Comparison of ENCODE assay signal across 22 cellular contexts in genomic region chr4:133537882-133538281, GRCh38.
A peak's percentile ranks its signal among the peaks of the same experiment; 100 is the strongest.
DNase-seq lines count a peak whose midpoint lies in the region; ATAC-seq, FAIRE-seq and TF ChIP-seq lines count a peak whose summit lies in the region.
"Had no signal": no experiment of that assay in that cellular context is flagged by ENCODE, and none has a peak within 500 bp of the region (broad histone marks: within the 10 kb centered on the region; RNA-seq: fewer than 3 reads in every experiment).

No MANE protein-coding gene starts in this region.

- WGBS in neuronal stem cell (ENCODE audit: extremely low coverage in 2 of 2, insufficient read length in 2 of 2, insufficient replicate concordance in 1 of 2), 2 donors = no CpG with 5 or more reads among the region's 4 CpGs
- WGBS in esophagus squamous epithelium, 2 donors = 73 to 81% methylated on average over 4 of the region's 4 CpGs

- DNase-seq in GM23338 (ENCODE audit: low spot score) = no peak
- DNase-seq in endothelial cell of umbilical vein (ENCODE audit: low read depth, low spot score) = no peak
- DNase-seq in neuronal stem cell (ENCODE audit: low spot score) = no peak
- DNase-seq in Caco-2 = no peak
- no peak for DNase-seq in NCI-H748 (lab: John Stamatoyannopoulos, UW; ENCODE audit: unreplicated experiment)
- DNase-seq in esophagus squamous epithelium (lab: John Stamatoyannopoulos, UW) = no peak
- DNase-seq: AML-193; BE2C; Calu3; CD4-positive, alpha-beta T cell; CD8-positive, alpha-beta memory T cell; DMS53; DMS79 treated with DMSO at 0.1 percent for 48 hours; GF-D8; GM23248 had no signal

- H3K4me3 ChIP-seq in GM23338 (no peak overlapping the region), OCI-LY1 (ENCODE audit: low read depth, low read length, poor library complexity, severe bottlenecking) (no peak overlapping the region), endothelial cell of umbilical vein (replicated peaks in 1 of 3; ENCODE audit: insufficient read depth in 1 of 3, low read depth in 1 of 3, low read length in 3 of 3) (no peak overlapping the region), neuronal stem cell (ENCODE audit: low read length in 2 of 2) (no peak overlapping the region), Caco-2 (ENCODE audit: low read depth, low read length) (no peak overlapping the region), esophagus squamous epithelium (no peak overlapping the region)
- H3K4me3 ChIP-seq: BLaER1 treated with 17β-estradiol and CSF1 and Interleukin-3, amounts not matched to agents 10 nM and 100 nM; GM23248; HAP-1 had no signal

- dilution Hi-C loops in endothelial cell of umbilical vein (cut with MboI; ENCODE audit: extremely low pct_ligation_motif_present, low sequenced_read_pairs) = no loop called here

- H3K4me2 ChIP-seq in GM23338 (no peak overlapping the region), OCI-LY1 (ENCODE audit: low read length) (0 out of 2 replicates have a peak overlapping the region, but pooled peaks have one; percentile 9), endothelial cell of umbilical vein (ENCODE audit: insufficient read depth, low read length) (no peak overlapping the region), neuronal stem cell (ENCODE audit: insufficient read depth, low read length, poor library complexity, severe bottlenecking) (no peak overlapping the region)
- H3K4me2 ChIP-seq: BLaER1 treated with 17β-estradiol and CSF1 and Interleukin-3, amounts not matched to agents 10 nM and 100 nM had no signal

- no peak overlapping the region for H2BK5ac ChIP-seq in neuronal stem cell (ENCODE audit: low read length)

- no peak for ATAC-seq in GM23338

- H3K4me1 Mint-ChIP-seq in GM23338 = peaks cover 12% of the 10 kb centered on the region; the same call in 2 of the 3 replicates
- H3K4me1 Mint-ChIP-seq in Caco-2 (ENCODE audit: low read depth, unreplicated experiment) = no peaks in the 10 kb centered on the region
- H3K4me1 Mint-ChIP-seq: CD14-positive monocyte; CD8-positive, alpha-beta memory T cell had no signal

- H2AFZ ChIP-seq in GM23338 = no peak overlapping the region
- peak overlapping the region; percentile 93; the same call in 1 of the 2 replicates for H2AFZ ChIP-seq in OCI-LY1 (ENCODE audit: low read length)
- H2AFZ ChIP-seq in endothelial cell of umbilical vein (ENCODE audit: low read depth, low read length) = peak overlapping the region; percentile 70
- H2AFZ ChIP-seq in neuronal stem cell (ENCODE audit: low read length) = peak overlapping the region; percentile 65
- H2AFZ ChIP-seq: GM23248 had no signal

- BruUV-seq in endothelial cell of umbilical vein (replicated peaks; lab: Mats Ljungman, UMichigan) (no TSS peak), Caco-2 (replicated peaks; lab: Mats Ljungman, UMichigan) (no TSS peak)

- no peaks in the 10 kb centered on the region for H3K9me3 ChIP-seq in OCI-LY1 (ENCODE audit: low read length)
- H3K9me3 ChIP-seq in endothelial cell of umbilical vein (replicated peaks; ENCODE audit: control insufficient read depth, insufficient read depth, low read length) = no peaks in the 10 kb centered on the region
- H3K9me3 ChIP-seq in neuronal stem cell (replicated peaks in 1 of 2; ENCODE audit: control insufficient read depth in 2 of 2, insufficient read depth in 1 of 2, low read depth in 1 of 2, low read length in 2 of 2) = no peaks in the 10 kb centered on the region
- no peaks in the 10 kb centered on the region for H3K9me3 ChIP-seq in Caco-2
- H3K9me3 ChIP-seq in esophagus squamous epithelium = no peaks in the 10 kb centered on the region
- H3K9me3 ChIP-seq: BE2C; BLaER1 treated with 17β-estradiol and CSF1 and Interleukin-3, amounts not matched to agents 10 nM and 100 nM; HAP-1 had no signal

- POLR2A ChIA-PET in endothelial cell of umbilical vein (lab: Charles Lee) = no interaction called here
- POLR2A ChIA-PET in Caco-2 (lab: Charles Lee) = no interaction called here

- no peaks in the 10 kb centered on the region for H3K27me3 ChIP-seq in GM23338 (ENCODE audit: insufficient read depth)
- H3K27me3 ChIP-seq in OCI-LY1 (ENCODE audit: insufficient read depth, low read length) = no peaks in the 10 kb centered on the region
- H3K27me3 ChIP-seq in endothelial cell of umbilical vein (ENCODE audit: control insufficient read depth in 2 of 2, insufficient read depth in 2 of 2, low read length in 2 of 2) = no peaks in the 10 kb centered on the region
- no peaks in the 10 kb centered on the region for H3K27me3 ChIP-seq in neuronal stem cell (ENCODE audit: control insufficient read depth in 3 of 3, insufficient read depth in 3 of 3, low read depth in 1 of 3, low read length in 3 of 3)
- H3K27me3 ChIP-seq in Caco-2 (replicated peaks; ENCODE audit: control insufficient read depth, insufficient read depth, low read length) = no peaks in the 10 kb centered on the region
- no peaks in the 10 kb centered on the region for H3K27me3 ChIP-seq in esophagus squamous epithelium
- H3K27me3 ChIP-seq: BE2C; BLaER1 treated with 17β-estradiol and CSF1 and Interleukin-3, amounts not matched to agents 10 nM and 100 nM had no signal

- H3K9me2 ChIP-seq in GM23338 (ENCODE audit: insufficient read depth) = no peaks in the 10 kb centered on the region
- H3K9me2 ChIP-seq in OCI-LY1 (ENCODE audit: low read depth, low read length) = no peaks in the 10 kb centered on the region

- peaks cover 14% of the 10 kb centered on the region for H3K9me3 Mint-ChIP-seq in GM23338
- no peaks in the 10 kb centered on the region for H3K9me3 Mint-ChIP-seq in Caco-2 (ENCODE audit: unreplicated experiment)

- intact Hi-C loops in endothelial cell of umbilical vein (cut with micrococcal nuclease) = no loop called here
- intact Hi-C loops in Caco-2 (cut with micrococcal nuclease; ENCODE audit: unreplicated experiment) = no loop called here
- intact Hi-C loops in esophagus squamous epithelium (cut with DNase I) = no loop called here

- peak overlapping the region; percentile 7 for H3K27ac Mint-ChIP-seq in GM23338
- H3K27ac Mint-ChIP-seq in Caco-2 (ENCODE audit: unreplicated experiment) = no peak overlapping the region
- H3K27ac Mint-ChIP-seq: CD14-positive monocyte; CD4-positive, alpha-beta T cell; CD8-positive, alpha-beta memory T cell had no signal

- no peak overlapping the region for H2BK15ac ChIP-seq in neuronal stem cell (ENCODE audit: low read length)

- H4K91ac ChIP-seq in neuronal stem cell (ENCODE audit: low read depth, low read length, poor library complexity) = no peak overlapping the region

- no peaks in the 10 kb centered on the region for H3K79me1 ChIP-seq in neuronal stem cell (ENCODE audit: low read depth, low read length)

- H2BK12ac ChIP-seq in neuronal stem cell (ENCODE audit: low read length) = no peak overlapping the region

- H3K18ac ChIP-seq in neuronal stem cell (ENCODE audit: low read length) = no peak overlapping the region

- H3F3A ChIP-seq in GM23338 (replicated peaks; ENCODE audit: low read depth) = no peaks in the 10 kb centered on the region
- no peaks in the 10 kb centered on the region for H3F3A ChIP-seq in OCI-LY1 (ENCODE audit: insufficient read depth, low read length)

- H3K36me3 ChIP-seq in GM23338 (ENCODE audit: insufficient read depth) (no peaks in the 10 kb centered on the region), OCI-LY1 (ENCODE audit: insufficient read depth, low read length) (no peaks in the 10 kb centered on the region), endothelial cell of umbilical vein (ENCODE audit: control insufficient read depth in 2 of 2, extremely low read depth in 1 of 2, insufficient read depth in 2 of 2, low read length in 2 of 2) (no peaks in the 10 kb centered on the region), neuronal stem cell (replicated peaks in 1 of 2; ENCODE audit: control insufficient read depth in 2 of 2, insufficient read depth in 2 of 2, low read length in 2 of 2) (no peaks in the 10 kb centered on the region), Caco-2 (ENCODE audit: control insufficient read depth, insufficient read depth, low read length) (no peaks in the 10 kb centered on the region), esophagus squamous epithelium (no peaks in the 10 kb centered on the region)
- H3K36me3 ChIP-seq: BE2C; BLaER1 treated with 17β-estradiol and CSF1 and Interleukin-3, amounts not matched to agents 10 nM and 100 nM; HAP-1 had no signal

- no peak overlapping the region for H3K4ac ChIP-seq in neuronal stem cell (ENCODE audit: low read length)

- no peak overlapping the region for H3K4me3 Mint-ChIP-seq in GM23338
- no peak overlapping the region for H3K4me3 Mint-ChIP-seq in Caco-2 (ENCODE audit: unreplicated experiment)
- H3K4me3 Mint-ChIP-seq: CD14-positive monocyte; CD4-positive, alpha-beta T cell; CD8-positive, alpha-beta memory T cell had no signal

- CTCF ChIA-PET in endothelial cell of umbilical vein (lab: Charles Lee) (no interaction called here), Caco-2 (lab: Charles Lee) (no interaction called here)

- no peak overlapping the region for H3K23ac ChIP-seq in neuronal stem cell (ENCODE audit: low read depth, low read length, poor library complexity)

- no peaks in the 10 kb centered on the region for H4K20me1 ChIP-seq in GM23338 (replicated peaks; ENCODE audit: insufficient read depth)
- H4K20me1 ChIP-seq in OCI-LY1 (ENCODE audit: insufficient read depth, low read length) = no peaks in the 10 kb centered on the region
- no peaks in the 10 kb centered on the region for H4K20me1 ChIP-seq in endothelial cell of umbilical vein (replicated peaks; ENCODE audit: control insufficient read depth, extremely low read depth, insufficient read depth, low read length)
- H4K20me1 ChIP-seq: BLaER1 treated with 17β-estradiol and CSF1 and Interleukin-3, amounts not matched to agents 10 nM and 100 nM had no signal

- H3K27ac ChIP-seq in GM23338 (ENCODE audit: low read depth) = no peak overlapping the region
- no peak overlapping the region for H3K27ac ChIP-seq in OCI-LY1 (ENCODE audit: low read depth, low read length, poor library complexity, severe bottlenecking)
- no peak overlapping the region for H3K27ac ChIP-seq in endothelial cell of umbilical vein (ENCODE audit: insufficient read depth, low read depth, low read length)
- H3K27ac ChIP-seq in neuronal stem cell (replicated peaks; ENCODE audit: low read length) = no peak overlapping the region
- no peak overlapping the region for H3K27ac ChIP-seq in esophagus squamous epithelium
- H3K27ac ChIP-seq: 22Rv1; BLaER1 treated with 17β-estradiol and CSF1 and Interleukin-3, amounts not matched to agents 10 nM and 100 nM; GM23248 had no signal

- H3K36me3 Mint-ChIP-seq in GM23338 (ENCODE audit: low read depth) (peaks cover 14% of the 10 kb centered on the region), Caco-2 (ENCODE audit: insufficient read depth, unreplicated experiment) (no peaks in the 10 kb centered on the region)
- H3K36me3 Mint-ChIP-seq: CD14-positive monocyte had no signal

- no peak overlapping the region for H3K14ac ChIP-seq in neuronal stem cell (ENCODE audit: low read length)

- H3K27me3 Mint-ChIP-seq in GM23338 (ENCODE audit: insufficient read depth, low read depth, poor library complexity) = no peaks in the 10 kb centered on the region
- peaks cover 4% of the 10 kb centered on the region for H3K27me3 Mint-ChIP-seq in Caco-2 (ENCODE audit: insufficient read depth, unreplicated experiment)
- H3K27me3 Mint-ChIP-seq: CD4-positive, alpha-beta T cell had no signal

- TF ChIP-seq CTCF in GM23338 (conservative IDR thresholded peaks at IDR 0.05; ENCODE audit: low read depth in 2 of 2) = no peak
- no peak for TF ChIP-seq CTCF in OCI-LY1 (IDR thresholded peaks at IDR 0.05; ENCODE audit: low read length)
- TF ChIP-seq CTCF in endothelial cell of umbilical vein (IDR thresholded peaks at IDR 0.05; ENCODE audit: extremely low read depth in 1 of 2, insufficient read depth in 1 of 2, low read depth in 1 of 2, low read length in 2 of 2) = no peak
- TF ChIP-seq CTCF in Caco-2 (IDR thresholded peaks at IDR 0.05; ENCODE audit: insufficient read depth in 1 of 2, low read depth in 1 of 2, low read length in 1 of 2, severe bottlenecking in 1 of 2, unreplicated experiment in 1 of 2) = no peak
- no peak for TF ChIP-seq CTCF in esophagus squamous epithelium (IDR thresholded peaks at IDR 0.05)

- no peak overlapping the region for H2AK5ac ChIP-seq in neuronal stem cell (ENCODE audit: low read depth, low read length)

- no peak for FAIRE-seq in endothelial cell of umbilical vein (lab: Jason Lieb, UNC)
- FAIRE-seq: GM12891, GM18507 had no signal

- no peak overlapping the region for H3K9ac ChIP-seq in OCI-LY1 (ENCODE audit: low read length)
- no peak overlapping the region for H3K9ac ChIP-seq in endothelial cell of umbilical vein (replicated peaks; ENCODE audit: extremely low read depth, insufficient read depth, low read length)
- no peak overlapping the region for H3K9ac ChIP-seq in neuronal stem cell (ENCODE audit: low read depth, low read length, poor library complexity)
- H3K9ac ChIP-seq: BLaER1 treated with 17β-estradiol and CSF1 and Interleukin-3, amounts not matched to agents 10 nM and 100 nM; GM23248 had no signal

- no peaks in the 10 kb centered on the region for H3K79me2 ChIP-seq in GM23338 (replicated peaks; ENCODE audit: insufficient read depth)
- H3K79me2 ChIP-seq in OCI-LY1 (ENCODE audit: insufficient read depth, low read length) = no peaks in the 10 kb centered on the region
- H3K79me2 ChIP-seq in endothelial cell of umbilical vein (ENCODE audit: control insufficient read depth, insufficient read depth, low read length) = no peaks in the 10 kb centered on the region

- TF ChIP-seq POLR2A in endothelial cell of umbilical vein (IDR thresholded peaks at IDR 0.05; ENCODE audit: low read depth, low read length) (no peak), esophagus squamous epithelium (IDR thresholded peaks at IDR 0.05) (no peak)

- H3K9me1 ChIP-seq in endothelial cell of umbilical vein (replicated peaks; ENCODE audit: control insufficient read depth, extremely low read depth, insufficient read depth, low read length) = no peaks in the 10 kb centered on the region

- no peak overlapping the region for H4K8ac ChIP-seq in neuronal stem cell (ENCODE audit: low read depth, low read length)

- H3K4me1 ChIP-seq in GM23338 (ENCODE audit: insufficient read depth) (no peaks in the 10 kb centered on the region; the same call in 1 of the 2 replicates), OCI-LY1 (ENCODE audit: insufficient read depth, low read length, severe bottlenecking) (peaks cover 39% of the 10 kb centered on the region), endothelial cell of umbilical vein (ENCODE audit: control insufficient read depth, extremely low read depth, insufficient read depth, low read length) (no peaks in the 10 kb centered on the region), neuronal stem cell (ENCODE audit: control insufficient read depth in 2 of 2, insufficient read depth in 1 of 2, low read depth in 1 of 2, low read length in 2 of 2) (no peaks in the 10 kb centered on the region), Caco-2 (no peaks in the 10 kb centered on the region), esophagus squamous epithelium (no peaks in the 10 kb centered on the region)
- H3K4me1 ChIP-seq: BE2C; BLaER1 treated with 17β-estradiol and CSF1 and Interleukin-3, amounts not matched to agents 10 nM and 100 nM had no signal

- no peak overlapping the region for H2BK120ac ChIP-seq in neuronal stem cell (ENCODE audit: low read depth, low read length)
